1 cellular context compared by ENCODE assay signal in the genomic region with DNA sequence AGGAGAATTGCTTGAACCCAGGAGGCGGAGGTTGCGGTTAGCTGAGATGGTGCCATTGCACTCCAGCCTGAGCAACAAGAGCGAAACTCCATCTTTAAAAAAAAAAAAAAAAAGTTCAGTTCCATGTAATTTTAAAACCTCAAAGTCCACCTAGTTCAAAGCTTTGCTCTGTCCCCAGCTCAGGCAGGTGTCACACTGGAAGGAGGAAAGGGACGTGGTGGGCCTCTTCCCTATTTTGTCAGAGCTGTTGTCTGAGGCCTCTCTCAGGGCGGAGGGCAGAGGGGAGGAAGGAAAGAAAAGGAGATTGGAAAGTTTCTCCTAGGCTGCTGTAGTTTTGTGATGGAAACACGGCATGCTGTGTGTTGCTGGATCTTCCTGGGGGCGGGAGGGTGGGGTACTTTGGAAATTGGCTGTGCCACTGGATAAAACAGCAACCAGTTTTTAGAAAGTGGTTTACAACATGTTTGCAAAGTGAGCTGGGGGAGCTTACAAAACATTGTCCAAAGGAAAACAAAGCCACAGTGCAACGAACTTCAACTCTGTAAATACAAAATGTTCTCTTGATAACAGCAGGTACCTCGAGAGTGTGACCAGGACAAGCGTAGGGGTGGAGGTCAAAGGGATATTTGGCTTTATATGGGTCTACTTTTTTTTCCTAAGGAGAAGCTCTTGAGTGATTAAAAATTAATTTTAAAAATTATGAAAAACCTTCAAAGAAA.
TF ChIP-seq lines count a peak whose summit lies in the region.

No MANE protein-coding gene starts in this region.

TF ChIP-seq in K562, 482 proteins besides CTCF, POLR2A, EP300 and RAD21:
- TF ChIP-seq SPI1 (IDR thresholded peaks at IDR 0.05; ENCODE audit: borderline replicate concordance, low read depth, low read length): peak; percentile 48; the same call in 1 of the 2 replicates
- TF ChIP-seq, protein P1, sequence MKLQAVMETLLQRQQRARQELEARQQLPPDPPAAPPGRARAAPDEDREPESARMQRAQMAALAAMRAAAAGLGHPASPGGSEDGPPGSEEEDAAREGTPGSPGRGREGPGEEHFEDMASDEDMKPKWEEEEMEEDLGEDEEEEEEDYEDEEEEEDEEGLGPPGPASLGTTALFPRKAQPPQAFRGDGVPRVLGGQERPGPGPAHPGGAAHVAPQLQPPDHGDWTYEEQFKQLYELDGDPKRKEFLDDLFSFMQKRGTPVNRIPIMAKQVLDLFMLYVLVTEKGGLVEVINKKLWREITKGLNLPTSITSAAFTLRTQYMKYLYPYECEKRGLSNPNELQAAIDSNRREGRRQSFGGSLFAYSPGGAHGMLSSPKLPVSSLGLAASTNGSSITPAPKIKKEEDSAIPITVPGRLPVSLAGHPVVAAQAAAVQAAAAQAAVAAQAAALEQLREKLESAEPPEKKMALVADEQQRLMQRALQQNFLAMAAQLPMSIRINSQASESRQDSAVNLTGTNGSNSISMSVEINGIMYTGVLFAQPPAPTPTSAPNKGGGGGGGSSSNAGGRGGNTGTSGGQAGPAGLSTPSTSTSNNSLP (IDR thresholded peaks at IDR 0.05; ENCODE audit: borderline replicate concordance, low read depth, low read length): no peak
